ENCODE assay signal across 22 cellular contexts in the genomic region with DNA sequence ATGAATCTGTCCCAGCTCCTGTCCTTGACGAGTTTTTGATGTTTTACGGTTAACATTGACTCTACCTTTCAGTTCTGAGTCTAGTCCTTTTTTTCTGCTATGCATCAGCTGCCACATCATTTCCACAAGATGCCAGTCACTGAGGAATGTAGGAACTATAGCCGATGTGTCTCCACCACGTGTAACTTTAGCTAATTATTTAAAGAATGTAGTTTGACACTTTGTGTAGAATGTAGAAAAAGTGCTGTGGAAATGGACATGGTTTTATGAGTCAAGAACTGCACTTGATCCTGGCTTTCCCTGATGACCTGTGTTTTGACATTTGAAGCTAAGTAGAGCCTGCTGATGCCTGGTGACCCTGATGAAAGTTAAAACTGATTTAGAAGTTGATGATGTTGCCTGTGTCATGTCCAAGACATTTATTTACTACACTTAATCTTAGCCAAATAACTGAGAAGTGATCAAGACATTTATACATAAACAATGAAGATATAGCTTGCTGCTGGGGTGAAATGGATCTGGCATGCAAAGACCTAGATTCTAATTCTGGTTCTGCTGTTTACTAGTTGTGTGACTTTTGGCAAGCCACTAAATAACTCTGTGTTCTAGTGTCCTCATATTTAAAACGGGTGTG. TPM values are rescaled to one million over a fixed set of nuclear protein-coding genes. Genes with fewer than 3 reads are reported as not detected.
A peak's percentile ranks its signal among the peaks of the same experiment; 100 is the strongest.
DNase-seq lines count a peak whose midpoint lies in the region; ATAC-seq, FAIRE-seq and TF ChIP-seq lines count a peak whose summit lies in the region.
"Had no signal": no experiment of that assay in that cellular context is flagged by ENCODE, and none has a peak within 500 bp of the region (broad histone marks: within the 10 kb centered on the region; RNA-seq: fewer than 3 reads in every experiment).

No MANE protein-coding gene starts in this region.

- CTCF ChIA-PET in K562 (lab: Yijun Ruan, JAX; ENCODE audit: low intra/inter-chr PET ratio), result no interaction called here

- no peak overlapping the region for H4K91ac ChIP-seq in mesenchymal stem cell (ENCODE audit: low read length)

- no peak overlapping the region for H2BK120ac ChIP-seq in mesenchymal stem cell (ENCODE audit: low read depth, low read length)

- TF ChIP-seq CTCF in K562 (IDR thresholded peaks at IDR 0.05 in 2 of 3, conservative IDR thresholded peaks at IDR 0.05 in 1 of 3; ENCODE audit: insufficient read depth in 2 of 3, low read depth in 1 of 3, low read length in 3 of 3), result no peak
- no peak for TF ChIP-seq CTCF in GM13977 (IDR thresholded peaks at IDR 0.05; ENCODE audit: extremely low read depth, insufficient read depth, missing control alignments)

- peaks cover 6% of the 10 kb centered on the region for H3K79me2 ChIP-seq in K562 (ENCODE audit: control insufficient read depth, insufficient read depth, low read length)
- H3K79me2 ChIP-seq: parathyroid adenoma had no signal

- POLR2A ChIA-PET in K562 (lab: Yijun Ruan, JAX), result interaction anchor here (1.6 to 2.9 kb wide), 3 partner anchors 9 to 11 kb away, joined by 5 to 11 read pairs (median 9); no protein-coding TSS in a partner anchor

- H2BK5ac ChIP-seq in mesenchymal stem cell (ENCODE audit: low read depth, low read length, poor library complexity, severe bottlenecking), result no peak overlapping the region

- no peak overlapping the region for H2BK15ac ChIP-seq in mesenchymal stem cell (ENCODE audit: low read depth, poor library complexity, severe bottlenecking)

- H2BK12ac ChIP-seq in mesenchymal stem cell (ENCODE audit: low read length in 2 of 2), result no peak overlapping the region

- H4K20me1 ChIP-seq in K562 (replicated peaks; ENCODE audit: control insufficient read depth, insufficient read depth, low read length), result 0 out of 2 replicates have a peak, but pooled peaks cover under 1% of the 10 kb centered on the region

- TF ChIP-seq EP300 in K562 (IDR thresholded peaks at IDR 0.05; ENCODE audit: low read length), result no peak

- H3K4ac ChIP-seq in mesenchymal stem cell (ENCODE audit: low read depth in 1 of 2, low read length in 2 of 2), result no peak overlapping the region

- peaks cover under 1% of the 10 kb centered on the region for H3K79me1 ChIP-seq in mesenchymal stem cell (replicated peaks; ENCODE audit: low read length, poor library complexity, severe bottlenecking)

- 18% methylated on average over 5 of the region's 5 CpGs for WGBS in K562 (ENCODE audit: insufficient coverage, low coverage, missing lambda C conversion rate)
- 45% methylated on average over 5 of the region's 5 CpGs for WGBS in mesenchymal stem cell

- no peak overlapping the region for H3K18ac ChIP-seq in mesenchymal stem cell (ENCODE audit: low read depth in 1 of 2, low read length in 2 of 2)

- no peak for FAIRE-seq in K562 (lab: Jason Lieb, UNC)
- FAIRE-seq: frontal cortex had no signal

- no peak overlapping the region for H3K27ac ChIP-seq in K562 (ENCODE audit: extremely low read depth, low read depth, low read length)
- peak overlapping the region; percentile 15 for H3K27ac ChIP-seq in mesenchymal stem cell (ENCODE audit: low read length, poor library complexity, severe bottlenecking)
- H3K27ac ChIP-seq: parathyroid adenoma had no signal

- ATAC-seq in K562 (no peak), HG03045 (IDR thresholded peaks at IDR 0.05; ENCODE audit: unreplicated experiment) (no peak)
- ATAC-seq: effector memory CD8-positive, alpha-beta T cell; natural killer cell; stimulated activated naive CD8-positive, alpha-beta T cell treated with anti-CD3 and anti-CD28 coated beads, Interleukin-15, Interleukin-2, amounts not matched to agents 100 U/mL and 50 U/mL, for 24 hours had no signal

- no peak overlapping the region for H3K23ac ChIP-seq in mesenchymal stem cell (ENCODE audit: low read length in 2 of 2)

- in situ Hi-C loops in K562 (cut with MboI) (no loop called here), GM13977 (cut with MboI; ENCODE audit: low pct_unique_long_range_greater_than_20kb, low sequenced_read_pairs, unreplicated experiment) (no loop called here)

- H3K36me3 ChIP-seq in K562 (ENCODE audit: control insufficient read depth, insufficient read depth, low read length), result no peaks in the 10 kb centered on the region
- no peaks in the 10 kb centered on the region for H3K36me3 ChIP-seq in mesenchymal stem cell (ENCODE audit: control insufficient read depth in 1 of 2, insufficient read depth in 2 of 2, low read depth in 1 of 2, low read length in 2 of 2)

- TF ChIP-seq POLR2A in K562 (conservative IDR thresholded peaks at IDR 0.05), result no peak

- intact Hi-C loops in K562 (cut with micrococcal nuclease), result no loop called here

- no peak overlapping the region for H2AK5ac ChIP-seq in mesenchymal stem cell (ENCODE audit: low read length, severe bottlenecking)

- no peak for TF ChIP-seq RAD21 in K562 (CRISPR knock-in tag; conservative IDR thresholded peaks at IDR 0.05 in 1 of 2, IDR thresholded peaks at IDR 0.05 in 1 of 2)

- H3K9me1 ChIP-seq in K562 (ENCODE audit: control insufficient read depth, insufficient read depth, low read length), result no peaks in the 10 kb centered on the region

- H3K4me3 ChIP-seq in K562 (no peak overlapping the region), mesenchymal stem cell (ENCODE audit: insufficient read depth in 1 of 2, low read depth in 1 of 2, low read length in 2 of 2) (no peak overlapping the region)
- H3K4me3 ChIP-seq: lung had no signal

- no peak overlapping the region for H3K9ac ChIP-seq in K562 (ENCODE audit: insufficient read depth in 1 of 2, low read depth in 2 of 2, low read length in 2 of 2)
- H3K9ac ChIP-seq in mesenchymal stem cell (ENCODE audit: low read length), result no peak overlapping the region
- H3K9ac ChIP-seq: parathyroid adenoma had no signal

- H3K4me1 ChIP-seq in K562 (replicated peaks in 1 of 2; ENCODE audit: control insufficient read depth in 2 of 2, insufficient read depth in 2 of 2, low read length in 2 of 2) (peaks cover 7 to 16% of the 10 kb centered on the region in 2 experiments; a peak in 4 of 5 replicates), mesenchymal stem cell (ENCODE audit: control insufficient read depth, insufficient read depth, low read depth, low read length) (peaks cover 2% of the 10 kb centered on the region)
- H3K4me1 ChIP-seq: parathyroid adenoma had no signal

- H3K4me2 ChIP-seq in K562 (ENCODE audit: insufficient read depth, low read length), result no peak overlapping the region
- no peak overlapping the region for H3K4me2 ChIP-seq in mesenchymal stem cell (ENCODE audit: low read length, poor library complexity, severe bottlenecking)

- H3K14ac ChIP-seq in mesenchymal stem cell (ENCODE audit: low read length in 2 of 2), result no peak overlapping the region

- H3K9me3 ChIP-seq in K562 (replicated peaks; ENCODE audit: control insufficient read depth, insufficient read depth, low read depth, low read length), result no peaks in the 10 kb centered on the region
- no peaks in the 10 kb centered on the region for H3K9me3 ChIP-seq in mesenchymal stem cell (ENCODE audit: control insufficient read depth, low read length)

- H4K8ac ChIP-seq in mesenchymal stem cell (ENCODE audit: low read length), result no peak overlapping the region

- BruUV-seq in K562 (replicated peaks; lab: Mats Ljungman, UMichigan), result no TSS peak

- peak; percentile 30 for DNase-seq in A172 (ENCODE audit: low spot score)
- DNase-seq in HCEC 1CT, result peak; percentile 43
- DNase-seq in K562 (ENCODE audit: extremely low read depth in 1 of 4, low spot score in 3 of 4), result no peak
- DNase-seq in mesenchymal stem cell, result peak; percentile 47
- DNase-seq in GM13977 (ENCODE audit: low spot score), result no peak
- DNase-seq in stimulated activated CD8-positive, alpha-beta memory T cell treated with anti-CD3 and anti-CD28 coated beads, Interleukin-4, amount 100 ng/mL, for 48 hours, result no peak
- DNase-seq in COLO668 (lab: John Stamatoyannopoulos, UW; ENCODE audit: unreplicated experiment), result no peak
- DNase-seq: activated CD4-positive, alpha-beta T cell treated with anti-CD3 and anti-CD28 coated beads for 1 hour; amniotic stem cell; CD8-positive, alpha-beta memory T cell; effector memory CD8-positive, alpha-beta T cell; natural killer cell; NCI-H1417; NCI-H2171 treated with DMSO at 0.1 percent for 48 hours; NCI-H774; stimulated activated CD4-positive, alpha-beta T cell treated with anti-CD3 and anti-CD28 coated beads, Interleukin-15, amount 100 ng/mL, for 24 hours; stimulated activated naive CD8-positive, alpha-beta T cell treated with anti-CD3 and anti-CD28 coated beads, Interleukin-15, Interleukin-2, amounts not matched to agents 100 U/mL and 50 U/mL, for 24 hours; T1000 had no signal

- no peaks in the 10 kb centered on the region for H3K27me3 ChIP-seq in K562 (ENCODE audit: control insufficient read depth in 2 of 2, insufficient read depth in 2 of 2, low read length in 2 of 2)
- no peaks in the 10 kb centered on the region for H3K27me3 ChIP-seq in mesenchymal stem cell (ENCODE audit: control insufficient read depth in 1 of 2, insufficient read depth in 1 of 2, low read length in 2 of 2)

- H2AFZ ChIP-seq in K562 (ENCODE audit: low read depth, low read length), result peak overlapping the region; percentile 46
- no peak overlapping the region for H2AFZ ChIP-seq in mesenchymal stem cell (ENCODE audit: low read depth, low read length)
- H2AFZ ChIP-seq: parathyroid adenoma had no signal

TF ChIP-seq in K562, 482 proteins besides CTCF, POLR2A, EP300 and RAD21 (continues in another document):
- no peak for TF ChIP-seq ZNF764 (CRISPR knock-in tag; IDR thresholded peaks at IDR 0.05; ENCODE audit: low read depth)
- no peak for TF ChIP-seq RFX1 (IDR thresholded peaks at IDR 0.05)
- TF ChIP-seq ZBTB8A (IDR thresholded peaks at IDR 0.05; ENCODE audit: partially characterized antibody), result no peak

RNA-seq across cellular contexts. Expression of gene OSBPL9, which starts 4.4 kb away (rescaled TPM):
- total RNA-seq in A172 (2014; rRNA removed; shearing (Covaris generic)), result 109 and 114 TPM in 2 replicates
- total RNA-seq in K562 (2011; cell fraction: chromatin; rRNA removed; ENCODE audit: low replicate concordance), result 130 and 303 TPM in 2 replicates
- total RNA-seq in K562 (2011; cell fraction: nucleolus; rRNA removed), result 63.4 and 95.5 TPM in 2 replicates
- total RNA-seq in K562 (2011; cell fraction: nucleoplasm; rRNA removed), result 155 and 245 TPM in 2 replicates
- total RNA-seq in K562 (2014; rRNA removed), result 170 and 185 TPM in 2 replicates
- total RNA-seq in K562 (2014; rRNA removed; fragmentation: Illumina TruSeq; extraction: Trizol), result 210 and 239 TPM in 2 replicates
- total RNA-seq in K562 (2015; rRNA removed; fragmentation: Illumina TruSeq; extraction: Trizol), result 209 and 211 TPM in 2 replicates
- 131 and 136 TPM in 2 replicates for total RNA-seq in K562 (2021)
- polyA plus RNA-seq in K562 (2011; rRNA removed), result 194 and 219 TPM in 2 replicates
- 158 and 177 TPM in 2 replicates for polyA plus RNA-seq in K562 (2011; cell fraction: cytosol; rRNA removed)
- polyA plus RNA-seq in K562 (2011; cell fraction: nucleus; rRNA removed), result 148 and 218 TPM in 2 replicates
- 109 and 119 TPM in 2 replicates for polyA plus RNA-seq in K562 (2012)
- polyA plus RNA-seq in K562 (2014; fragmentation: Illumina TruSeq; extraction: Trizol), result 209 and 217 TPM in 2 replicates
- 10 to 100 TPM; 43.9 to 66.2 TPM for polyA plus RNA-seq in K562 (2014; fragmentation: Nextera tagmentation; extraction: Ambion mirVana)
- polyA plus RNA-seq in K562 (2014; rRNA removed), result 140 and 148 TPM in 2 replicates
- polyA minus RNA-seq in K562 (2011; rRNA and poly(A)+ RNA removed), result 239 and 277 TPM in 2 replicates
- 116 and 142 TPM in 2 replicates for polyA minus RNA-seq in K562 (2011; cell fraction: cytosol; rRNA and poly(A)+ RNA removed)
- polyA minus RNA-seq in K562 (2011; cell fraction: nucleus; rRNA and poly(A)+ RNA removed), result 109 and 204 TPM in 2 replicates
- 48.8 TPM for polyA plus RNA-seq in mesenchymal stem cell (2013, experiment 1 of 2)
- polyA plus RNA-seq in mesenchymal stem cell (2013, experiment 2 of 2), result 49.0 TPM

Comparison
In these comparisons a context has a peak if more than half of its experiments do, and no peak if none do; other contexts are left out.
1. DNase-seq: peak in A172 (single experiment), HCEC 1CT (single experiment) and mesenchymal stem cell (single experiment); none in K562 (0 of 4), GM13977 (single experiment), stimulated activated CD8-positive, alpha-beta memory T cell treated with anti-CD3 and anti-CD28 coated beads, Interleukin-4, amount 100 ng/mL, for 48 hours (single experiment) and COLO668 (single experiment).